ENCODE assay signal across 12 cellular contexts in the genomic region with DNA sequence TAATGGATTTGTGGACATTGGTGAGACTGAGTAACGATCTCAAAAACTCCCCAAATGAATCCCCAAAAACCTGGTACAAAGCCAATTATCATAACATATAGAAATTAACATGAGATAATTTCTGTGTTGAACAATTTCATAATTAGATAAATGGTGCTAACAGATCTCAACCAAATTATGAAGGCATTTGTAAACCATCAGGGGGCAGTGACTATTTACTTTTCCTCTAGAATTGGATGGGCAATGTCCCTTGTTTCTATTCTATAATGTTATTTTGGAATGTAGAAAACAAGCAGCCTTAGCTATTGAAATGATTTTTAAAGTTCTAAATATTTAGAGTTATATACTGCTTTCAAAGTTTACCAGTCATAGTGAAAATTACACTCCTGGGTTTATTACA. TPM values are rescaled to one million over a fixed set of nuclear protein-coding genes. Genes with fewer than 3 reads are reported as not detected.
A peak's percentile ranks its signal among the peaks of the same experiment; 100 is the strongest.
DNase-seq lines count a peak whose midpoint lies in the region; ATAC-seq, FAIRE-seq and TF ChIP-seq lines count a peak whose summit lies in the region.
"Had no signal": no experiment of that assay in that cellular context is flagged by ENCODE, and none has a peak within 500 bp of the region (broad histone marks: within the 10 kb centered on the region; RNA-seq: fewer than 3 reads in every experiment).

No MANE protein-coding gene starts in this region.

- H3K4me2 ChIP-seq in K562 (ENCODE audit: insufficient read depth, low read length) (no peak overlapping the region), HepG2 (ENCODE audit: low read depth, low read length) (no peak overlapping the region)

- no peaks in the 10 kb centered on the region for H3K79me2 ChIP-seq in K562 (ENCODE audit: control insufficient read depth, insufficient read depth, low read length)
- no peaks in the 10 kb centered on the region for H3K79me2 ChIP-seq in HepG2 (ENCODE audit: insufficient read depth, low read length)

- no peak for ATAC-seq in K562
- ATAC-seq in HepG2: no peak
- no peak for ATAC-seq in left colon
- ATAC-seq in GM18868 (IDR thresholded peaks at IDR 0.05; ENCODE audit: unreplicated experiment): no peak
- no peak for ATAC-seq in GM21515 (IDR thresholded peaks at IDR 0.05; ENCODE audit: unreplicated experiment)

- 88% methylated on average over 1 of the region's 1 CpG for WGBS in K562 (ENCODE audit: insufficient coverage, low coverage, missing lambda C conversion rate)
- 95% methylated on average over 1 of the region's 1 CpG for WGBS in HepG2 (ENCODE audit: low lambda C conversion rate)

- CTCF ChIA-PET in HEK293 (lab: Yijun Ruan, JAX): interaction anchor here (1.0 to 1.7 kb wide), 5 partner anchors 10 to 174 kb away, joined by 3 to 8 read pairs (median 3); no protein-coding TSS in a partner anchor
- CTCF ChIA-PET in K562 (lab: Yijun Ruan, JAX; ENCODE audit: low intra/inter-chr PET ratio): interaction anchor here (0.9 kb wide), 2 partner anchors 173 to 212 kb away, joined by 3 to 6 read pairs; no protein-coding TSS in a partner anchor
- CTCF ChIA-PET in HepG2 (lab: Yijun Ruan, JAX; ENCODE audit: low intra/inter-chr PET ratio, low total read pairs): interaction anchor here (1.5 kb wide), 1 partner anchor 174 kb away, joined by 3 read pairs; no protein-coding TSS in a partner anchor

- DNase-seq in BE2C: no peak
- DNase-seq in K562 (ENCODE audit: extremely low read depth in 1 of 4, low spot score in 3 of 4): no peak
- DNase-seq in HepG2 (ENCODE audit: low spot score): no peak
- DNase-seq in NCI-H2196 treated with DMSO at 0.1 percent for 48 hours (lab: John Stamatoyannopoulos, UW; ENCODE audit: unreplicated experiment): no peak
- DNase-seq in left colon: no peak
- DNase-seq: activated CD8-positive, alpha-beta memory T cell treated with anti-CD3 and anti-CD28 coated beads for 24 hours; effector CD4-positive, alpha-beta T cell; NCI-H1417 had no signal

- intact Hi-C loops in K562 (cut with micrococcal nuclease): loop anchor here (2.0 kb wide), 2 partner anchors 80 to 174 kb away; no protein-coding TSS in a partner anchor
- intact Hi-C loops in HepG2 (cut with micrococcal nuclease; ENCODE audit: unreplicated experiment): loop anchor here (5.0 to 10.0 kb wide), 2 partner anchors 72 to 175 kb away; no protein-coding TSS in a partner anchor
- intact Hi-C loops in left colon (cut with DNase I, micrococcal nuclease): no loop called here

- TF ChIP-seq RAD21 in K562 (CRISPR knock-in tag; conservative IDR thresholded peaks at IDR 0.05 in 1 of 2, IDR thresholded peaks at IDR 0.05 in 1 of 2) (peak; percentile 48 to 66; a peak in 3 of 4 replicates), HepG2 (CRISPR knock-in tag; IDR thresholded peaks at IDR 0.05) (no peak)

- no peak for TF ChIP-seq EP300 in K562 (IDR thresholded peaks at IDR 0.05; ENCODE audit: low read length)
- no peak for TF ChIP-seq EP300 in HepG2 (IDR thresholded peaks at IDR 0.05; ENCODE audit: low read depth in 2 of 2, low read length in 2 of 2)
- TF ChIP-seq EP300 in HepG2 (CRISPR knock-in tag; IDR thresholded peaks at IDR 0.05; ENCODE audit: borderline replicate concordance): no peak

- H3K36me3 ChIP-seq in BE2C: no peaks in the 10 kb centered on the region
- peaks cover 49 to 72% of the 10 kb centered on the region in 2 experiments for H3K36me3 ChIP-seq in HEK293 (ENCODE audit: control insufficient read depth in 2 of 2, insufficient read depth in 1 of 2, low read length in 2 of 2)
- peaks cover 63% of the 10 kb centered on the region for H3K36me3 ChIP-seq in K562 (ENCODE audit: control insufficient read depth, insufficient read depth, low read length)
- H3K36me3 ChIP-seq in HepG2 (replicated peaks in 1 of 2; ENCODE audit: control insufficient read depth in 1 of 2, insufficient read depth in 2 of 2, low read length in 2 of 2): peaks cover 24 to 48% of the 10 kb centered on the region in 2 experiments

- no peaks in the 10 kb centered on the region for H3K9me3 ChIP-seq in BE2C
- H3K9me3 ChIP-seq in HEK293 (ENCODE audit: control insufficient read depth, insufficient read depth, low read depth, low read length): no peaks in the 10 kb centered on the region
- H3K9me3 ChIP-seq in K562 (replicated peaks; ENCODE audit: control insufficient read depth, insufficient read depth, low read depth, low read length): no peaks in the 10 kb centered on the region
- H3K9me3 ChIP-seq in HepG2 (ENCODE audit: low read length): no peaks in the 10 kb centered on the region

- no TSS peak for BruUV-seq in K562 (replicated peaks; lab: Mats Ljungman, UMichigan)
- BruUV-seq in HepG2 (replicated peaks; lab: Mats Ljungman, UMichigan): no TSS peak

- POLR2A ChIA-PET in HEK293 (lab: Yijun Ruan, JAX) (interaction anchor here (0.7 kb wide), 1 partner anchor 9 kb away, joined by 3 read pairs; no protein-coding TSS in a partner anchor), K562 (lab: Yijun Ruan, JAX) (no interaction called here), HepG2 (lab: Yijun Ruan, JAX) (no interaction called here)

- H3K4me1 ChIP-seq in BE2C (no peaks in the 10 kb centered on the region), HEK293 (ENCODE audit: control insufficient read depth, insufficient read depth, low read length) (no peaks in the 10 kb centered on the region), K562 (replicated peaks in 1 of 2; ENCODE audit: control insufficient read depth in 2 of 2, insufficient read depth in 2 of 2, low read length in 2 of 2) (no peaks in the 10 kb centered on the region), HepG2 (ENCODE audit: insufficient read depth, low read length) (no peaks in the 10 kb centered on the region)

- FAIRE-seq in K562 (lab: Jason Lieb, UNC): no peak
- FAIRE-seq in HepG2 (lab: Jason Lieb, UNC): no peak

- no peak overlapping the region for H3K9ac ChIP-seq in K562 (ENCODE audit: insufficient read depth in 1 of 2, low read depth in 2 of 2, low read length in 2 of 2)
- H3K9ac ChIP-seq in HepG2 (ENCODE audit: insufficient read depth, low read depth, low read length): no peak overlapping the region

- H4K20me1 ChIP-seq in K562 (replicated peaks; ENCODE audit: control insufficient read depth, insufficient read depth, low read length) (no peaks in the 10 kb centered on the region), HepG2 (ENCODE audit: insufficient read depth, low read length) (no peaks in the 10 kb centered on the region)

- H2AFZ ChIP-seq in K562 (ENCODE audit: low read depth, low read length) (no peak overlapping the region), HepG2 (ENCODE audit: low read length) (no peak overlapping the region)

- H3K27ac ChIP-seq in HEK293 (ENCODE audit: extremely low read depth, low read depth, low read length) (no peak overlapping the region), K562 (ENCODE audit: extremely low read depth, low read depth, low read length) (no peak overlapping the region), HepG2 (ENCODE audit: extremely low read length, insufficient read depth, low read length) (no peak overlapping the region)
- H3K27ac ChIP-seq: skin epidermis had no signal

- H3K9me1 ChIP-seq in K562 (ENCODE audit: control insufficient read depth, insufficient read depth, low read length): no peaks in the 10 kb centered on the region

- H3K4me3 ChIP-seq in BE2C (ENCODE audit: low read depth, low read length): no peak overlapping the region
- H3K4me3 ChIP-seq in HEK293 (ENCODE audit: low read depth, low read length): no peak overlapping the region
- no peak overlapping the region for H3K4me3 ChIP-seq in K562
- no peak overlapping the region for H3K4me3 ChIP-seq in HepG2 (replicated peaks in 1 of 3; ENCODE audit: insufficient read depth in 1 of 3, low read depth in 2 of 3, low read length in 3 of 3)
- H3K4me3 ChIP-seq: skin epidermis had no signal

- no peaks in the 10 kb centered on the region for H3K27me3 ChIP-seq in BE2C
- no peaks in the 10 kb centered on the region for H3K27me3 ChIP-seq in K562 (ENCODE audit: control insufficient read depth in 2 of 2, insufficient read depth in 2 of 2, low read length in 2 of 2)
- H3K27me3 ChIP-seq in HepG2 (ENCODE audit: control insufficient read depth in 1 of 2, insufficient read depth in 2 of 2, low read length in 2 of 2): no peaks in the 10 kb centered on the region

- TF ChIP-seq CTCF in BE2C (IDR thresholded peaks at IDR 0.05; ENCODE audit: low read depth, low read length) (peak; percentile 13; the same call in 1 of the 2 replicates), HEK293 (tag by site-specific recombination; IDR thresholded peaks at IDR 0.05) (0 out of 2 replicates have a peak, but pooled peaks have one; percentile 8), K562 (IDR thresholded peaks at IDR 0.05 in 2 of 3, conservative IDR thresholded peaks at IDR 0.05 in 1 of 3; ENCODE audit: insufficient read depth in 2 of 3, low read depth in 1 of 3, low read length in 3 of 3) (peak in 1 of 3 experiments; percentile 42; a peak in 1 of 6 replicates), HepG2 (CRISPR knock-in tag; IDR thresholded peaks at IDR 0.05) (no peak; the same call in 1 of the 2 replicates)

- in situ Hi-C loops in K562 (cut with MboI): no loop called here
- in situ Hi-C loops in HepG2 (cut with HindIII; ENCODE audit: extremely low pct_ligation_motif_present, low pct_unique_long_range_greater_than_20kb): loop anchor here (10.0 kb wide), 1 partner anchor 172 kb away; a partner anchor contains a TSS

- TF ChIP-seq POLR2A in K562 (conservative IDR thresholded peaks at IDR 0.05): no peak
- no peak for TF ChIP-seq POLR2A in HepG2 (IDR thresholded peaks at IDR 0.05; ENCODE audit: insufficient read depth in 1 of 2, low read depth in 2 of 2, low read length in 2 of 2)

RNA-seq across cellular contexts. Expression of a gene that starts 57.8 kb away (rescaled TPM):
- 47.5 TPM for polyA plus RNA-seq in BE2C (2012; ENCODE audit: insufficient read depth, insufficient read length, low read depth)
- total RNA-seq in K562 (2011; cell fraction: chromatin; rRNA removed; ENCODE audit: low replicate concordance): 67.4 and 250 TPM in 2 replicates
- 31.9 and 47.6 TPM in 2 replicates for total RNA-seq in K562 (2011; cell fraction: nucleolus; rRNA removed)
- 49.3 and 53.9 TPM in 2 replicates for total RNA-seq in K562 (2011; cell fraction: nucleoplasm; rRNA removed)
- total RNA-seq in K562 (2014; rRNA removed) (83.7 and 92.6 TPM in 2 replicates), K562 (2014; rRNA removed; fragmentation: Illumina TruSeq; extraction: Trizol) (41.3 and 48.4 TPM in 2 replicates), K562 (2015; rRNA removed; fragmentation: Illumina TruSeq; extraction: Trizol) (38.5 and 39.7 TPM in 2 replicates), K562 (2021) (90.1 and 95.3 TPM in 2 replicates), HepG2 (2016; rRNA removed; fragmentation: Illumina TruSeq; extraction: Trizol) (68.6 and 122 TPM in 2 replicates), left colon (1 to 10 TPM; 5.6 to 7.2 TPM)
- polyA plus RNA-seq in K562 (2011; rRNA removed) (34.6 and 38.8 TPM in 2 replicates), K562 (2014; fragmentation: Illumina TruSeq; extraction: Trizol) (59.0 and 68.9 TPM in 2 replicates), K562 (2014; fragmentation: Nextera tagmentation; extraction: Ambion mirVana) (10 to 100 TPM; 16.3 to 26.1 TPM), K562 (2014; rRNA removed) (38.7 and 39.3 TPM in 2 replicates), HepG2 (2011; rRNA removed) (43.4 and 44.1 TPM in 2 replicates)
- polyA plus RNA-seq in K562 (2011; cell fraction: cytosol; rRNA removed): 27.1 and 27.6 TPM in 2 replicates
- 41.9 and 53.7 TPM in 2 replicates for polyA plus RNA-seq in K562 (2011; cell fraction: nucleus; rRNA removed)
- polyA plus RNA-seq in K562 (2012): 35.6 and 48.6 TPM in 2 replicates
- polyA minus RNA-seq in K562 (2011; rRNA and poly(A)+ RNA removed): 95.5 and 107 TPM in 2 replicates
- polyA minus RNA-seq in K562 (2011; cell fraction: cytosol; rRNA and poly(A)+ RNA removed): 77.2 and 89.1 TPM in 2 replicates
- polyA minus RNA-seq in K562 (2011; cell fraction: nucleus; rRNA and poly(A)+ RNA removed): 28.9 and 59.1 TPM in 2 replicates
- 7.0 and 7.2 TPM in 2 replicates for total RNA-seq in HepG2 (2016; cell fraction: cytosol; rRNA removed; fragmentation: Illumina TruSeq; extraction: Trizol; ENCODE audit: low read depth)
- total RNA-seq in HepG2 (2016; cell fraction: insoluble cytoplasmic fraction; rRNA removed; fragmentation: Illumina TruSeq; extraction: Trizol): 66.9 and 98.1 TPM in 2 replicates
- total RNA-seq in HepG2 (2016; cell fraction: membrane; rRNA removed; fragmentation: Illumina TruSeq; extraction: Trizol): 17.3 and 21.2 TPM in 2 replicates
- 84.1 and 90.0 TPM in 2 replicates for total RNA-seq in HepG2 (2016; cell fraction: nucleus; rRNA removed; fragmentation: Illumina TruSeq; extraction: Trizol)
- polyA plus RNA-seq in HepG2 (2011; cell fraction: cytosol; rRNA removed): 31.4 and 44.1 TPM in 2 replicates
- polyA plus RNA-seq in HepG2 (2011; cell fraction: nucleus; rRNA removed): 74.1 and 125 TPM in 2 replicates
- 35.7 and 50.5 TPM in 2 replicates for polyA plus RNA-seq in HepG2 (2012)
- polyA plus RNA-seq in HepG2 (2016; cell fraction: cytosol; fragmentation: Illumina TruSeq; extraction: Trizol; ENCODE audit: low read depth): 1.5 and 1.7 TPM in 2 replicates
- 46.3 and 57.7 TPM in 2 replicates for polyA plus RNA-seq in HepG2 (2016; cell fraction: insoluble cytoplasmic fraction; fragmentation: Illumina TruSeq; extraction: Trizol; ENCODE audit: low read depth)
- 3.8 and 4.4 TPM in 2 replicates for polyA plus RNA-seq in HepG2 (2016; cell fraction: membrane; fragmentation: Illumina TruSeq; extraction: Trizol; ENCODE audit: low read depth)
- polyA plus RNA-seq in HepG2 (2016; cell fraction: nucleus; fragmentation: Illumina TruSeq; extraction: Trizol; ENCODE audit: insufficient read depth, low read depth): 88.3 and 89.7 TPM in 2 replicates
- polyA minus RNA-seq in HepG2 (2011; rRNA and poly(A)+ RNA removed; ENCODE audit: low replicate concordance): 8.2 and 85.8 TPM in 2 replicates
- 60.2 and 68.5 TPM in 2 replicates for polyA minus RNA-seq in HepG2 (2011; cell fraction: cytosol; rRNA and poly(A)+ RNA removed)
- polyA minus RNA-seq in HepG2 (2011; cell fraction: nucleus; rRNA and poly(A)+ RNA removed): 127 and 140 TPM in 2 replicates

Comparison
In these comparisons a context has a peak if more than half of its experiments do, and no peak if none do; other contexts are left out.
1. intact Hi-C loops: an anchor here in K562 (2.0 kb wide) and HepG2 (5.0 to 10.0 kb wide); none called in left colon.